ENCODE assay signal across 11 cellular contexts in the genomic region with DNA sequence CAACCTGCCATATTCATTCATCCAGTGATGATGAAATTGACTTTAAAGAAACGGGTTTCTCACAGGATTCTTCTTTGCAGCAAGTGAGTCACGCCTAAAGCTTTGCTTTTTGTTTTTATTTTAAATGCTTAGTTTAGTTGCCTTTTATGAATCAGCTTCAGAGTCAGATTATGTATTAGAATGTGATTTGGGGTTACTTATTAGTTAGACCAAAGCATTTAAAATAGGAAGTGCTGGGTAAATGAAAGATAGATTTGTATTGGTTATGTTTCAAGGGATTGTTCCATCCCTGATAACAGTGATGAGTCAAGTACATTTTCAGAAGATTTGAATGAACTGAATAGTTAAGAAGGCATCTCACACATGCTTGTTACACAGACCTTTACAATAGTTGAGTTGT.
DNase-seq lines count a peak whose midpoint lies in the region; ATAC-seq and TF ChIP-seq lines count a peak whose summit lies in the region.
"Had no signal": no experiment of that assay in that cellular context is flagged by ENCODE, and none has a peak within 500 bp of the region (broad histone marks: within the 10 kb centered on the region; RNA-seq: fewer than 3 reads in every experiment).

No MANE protein-coding gene starts in this region.

- peaks cover 13 to 50% (median 16%) of the 10 kb centered on the region in 3 donors for H3K36me3 ChIP-seq in skeletal muscle tissue (ENCODE audit: control insufficient read depth in 3 of 3, insufficient read depth in 3 of 3, low read length in 3 of 3)

- H3K27ac ChIP-seq in skeletal muscle tissue (ENCODE audit: low read depth, low read length), result peak overlapping the region; percentile 85

- peak overlapping the region in 2 of 3 donors; percentile 17 to 54 for H3K4me3 ChIP-seq in skeletal muscle tissue (ENCODE audit: low read length in 3 of 3)

- no peak for DNase-seq in activated CD8-positive, alpha-beta memory T cell treated with anti-CD3 and anti-CD28 coated beads, Interleukin-2, amount 10 ng/mL, durations not matched to agents 7 days and 5 days
- no peak for DNase-seq in activated CD8-positive, alpha-beta memory T cell treated with anti-CD3 and anti-CD28 coated beads, Interleukin-2, amount 50 U/mL, for 4 hours
- DNase-seq in WTC11 (ENCODE audit: low spot score) (no peak), fibroblast of peridontal ligament (ENCODE audit: extremely low read depth) (peak; percentile 54)
- DNase-seq: GDM1, RPMI8226 had no signal

- no peaks in the 10 kb centered on the region for H3K9me3 Mint-ChIP-seq in activated CD8-positive, alpha-beta memory T cell treated with anti-CD3 and anti-CD28 coated beads, Interleukin-2, amount 10 ng/mL, durations not matched to agents 7 days and 5 days (ENCODE audit: low read depth)
- H3K9me3 Mint-ChIP-seq in WTC11, result no peaks in the 10 kb centered on the region
- H3K9me3 Mint-ChIP-seq: neural crest cell had no signal

- H3K27me3 Mint-ChIP-seq in activated CD8-positive, alpha-beta memory T cell treated with anti-CD3 and anti-CD28 coated beads, Interleukin-2, amount 10 ng/mL, durations not matched to agents 7 days and 5 days, result no peaks in the 10 kb centered on the region
- no peaks in the 10 kb centered on the region for H3K27me3 Mint-ChIP-seq in WTC11 (ENCODE audit: low read depth)

- peaks cover 14% of the 10 kb centered on the region for H3K4me1 Mint-ChIP-seq in activated CD8-positive, alpha-beta memory T cell treated with anti-CD3 and anti-CD28 coated beads, Interleukin-2, amount 10 ng/mL, durations not matched to agents 7 days and 5 days
- H3K4me1 Mint-ChIP-seq in WTC11, result no peaks in the 10 kb centered on the region

- POLR2A ChIA-PET in WTC11 (lab: Charles Lee), result no interaction called here

- H3K27me3 ChIP-seq in skeletal muscle tissue (ENCODE audit: control insufficient read depth in 3 of 3, insufficient read depth in 3 of 3, low read length in 3 of 3), result no peaks in the 10 kb centered on the region

- H3K4me1 ChIP-seq in skeletal muscle tissue (ENCODE audit: control insufficient read depth in 3 of 3, insufficient read depth in 3 of 3, low read length in 3 of 3), result peaks cover 35 to 41% (median 36%) of the 10 kb centered on the region in 3 donors

- H3K9ac ChIP-seq in skeletal muscle tissue (ENCODE audit: low read depth in 1 of 3, low read length in 3 of 3), result peak overlapping the region in 1 of 3 donors; percentile 76

- H3K27ac Mint-ChIP-seq in activated CD8-positive, alpha-beta memory T cell treated with anti-CD3 and anti-CD28 coated beads, Interleukin-2, amount 10 ng/mL, durations not matched to agents 7 days and 5 days, result peak overlapping the region; percentile 18
- 0 out of 2 replicates have a peak overlapping the region, but pooled peaks have one; percentile 60 for H3K27ac Mint-ChIP-seq in WTC11

- H3K36me3 Mint-ChIP-seq in activated CD8-positive, alpha-beta memory T cell treated with anti-CD3 and anti-CD28 coated beads, Interleukin-2, amount 10 ng/mL, durations not matched to agents 7 days and 5 days, result peaks cover 52% of the 10 kb centered on the region
- H3K36me3 Mint-ChIP-seq in WTC11, result peaks cover 58% of the 10 kb centered on the region

- CTCF ChIA-PET in activated CD8-positive, alpha-beta memory T cell treated with anti-CD3 and anti-CD28 coated beads, Interleukin-2, amount 10 ng/mL, durations not matched to agents 7 days and 5 days (lab: Charles Lee), result interaction anchor here (1.1 to 2.3 kb wide), 5 partner anchors 10 to 261 kb away, joined by 4 to 14 read pairs (median 5); no protein-coding TSS in a partner anchor
- CTCF ChIA-PET in WTC11 (lab: Charles Lee), result interaction anchor here (0.9 to 2.6 kb wide), 11 partner anchors 9 to 285 kb away, joined by 3 to 14 read pairs (median 4); no protein-coding TSS in a partner anchor

- no peak for ATAC-seq in activated CD8-positive, alpha-beta memory T cell treated with anti-CD3 and anti-CD28 coated beads, Interleukin-2, amount 10 ng/mL, durations not matched to agents 7 days and 5 days
- ATAC-seq in WTC11, result no peak
- no peak for ATAC-seq in GM21825 (IDR thresholded peaks at IDR 0.05; ENCODE audit: unreplicated experiment)
- no peak for ATAC-seq in GM19463 (IDR thresholded peaks at IDR 0.05; ENCODE audit: unreplicated experiment)
- no peak for ATAC-seq in GM18873 (IDR thresholded peaks at IDR 0.05; ENCODE audit: low FRiP score, unreplicated experiment)

- no peaks in the 10 kb centered on the region for H3K9me3 ChIP-seq in skeletal muscle tissue (ENCODE audit: control insufficient read depth in 3 of 3, low read length in 3 of 3)

- no peak overlapping the region for H3K4me3 Mint-ChIP-seq in activated CD8-positive, alpha-beta memory T cell treated with anti-CD3 and anti-CD28 coated beads, Interleukin-2, amount 10 ng/mL, durations not matched to agents 7 days and 5 days
- H3K4me3 Mint-ChIP-seq in WTC11, result no peak overlapping the region
- H3K4me3 Mint-ChIP-seq: neural crest cell had no signal

- TF ChIP-seq CTCF in WTC11 (IDR thresholded peaks at IDR 0.05), result no peak

TF ChIP-seq in WTC11, 78 proteins besides CTCF, POLR2A, EP300 and RAD21:
- TF ChIP-seq, protein P1, sequence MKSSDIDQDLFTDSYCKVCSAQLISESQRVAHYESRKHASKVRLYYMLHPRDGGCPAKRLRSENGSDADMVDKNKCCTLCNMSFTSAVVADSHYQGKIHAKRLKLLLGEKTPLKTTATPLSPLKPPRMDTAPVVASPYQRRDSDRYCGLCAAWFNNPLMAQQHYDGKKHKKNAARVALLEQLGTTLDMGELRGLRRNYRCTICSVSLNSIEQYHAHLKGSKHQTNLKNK (CRISPR knock-in tag; IDR thresholded peaks at IDR 0.05), result no peak
- TF ChIP-seq GTF2I (CRISPR knock-in tag; conservative IDR thresholded peaks at IDR 0.05) (no peak), TEAD4 (CRISPR knock-in tag; IDR thresholded peaks at IDR 0.05) (no peak), NR1H2 (CRISPR knock-in tag; IDR thresholded peaks at IDR 0.05) (no peak), MYBL2 (CRISPR knock-in tag; IDR thresholded peaks at IDR 0.05) (no peak), RORB (CRISPR knock-in tag; IDR thresholded peaks at IDR 0.05) (no peak)
- TF ChIP-seq, protein P2, sequence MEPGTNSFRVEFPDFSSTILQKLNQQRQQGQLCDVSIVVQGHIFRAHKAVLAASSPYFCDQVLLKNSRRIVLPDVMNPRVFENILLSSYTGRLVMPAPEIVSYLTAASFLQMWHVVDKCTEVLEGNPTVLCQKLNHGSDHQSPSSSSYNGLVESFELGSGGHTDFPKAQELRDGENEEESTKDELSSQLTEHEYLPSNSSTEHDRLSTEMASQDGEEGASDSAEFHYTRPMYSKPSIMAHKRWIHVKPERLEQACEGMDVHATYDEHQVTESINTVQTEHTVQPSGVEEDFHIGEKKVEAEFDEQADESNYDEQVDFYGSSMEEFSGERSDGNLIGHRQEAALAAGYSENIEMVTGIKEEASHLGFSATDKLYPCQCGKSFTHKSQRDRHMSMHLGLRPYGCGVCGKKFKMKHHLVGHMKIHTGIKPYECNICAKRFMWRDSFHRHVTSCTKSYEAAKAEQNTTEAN (CRISPR knock-in tag; IDR thresholded peaks at IDR 0.05), result no peak
- TF ChIP-seq, protein P3, sequence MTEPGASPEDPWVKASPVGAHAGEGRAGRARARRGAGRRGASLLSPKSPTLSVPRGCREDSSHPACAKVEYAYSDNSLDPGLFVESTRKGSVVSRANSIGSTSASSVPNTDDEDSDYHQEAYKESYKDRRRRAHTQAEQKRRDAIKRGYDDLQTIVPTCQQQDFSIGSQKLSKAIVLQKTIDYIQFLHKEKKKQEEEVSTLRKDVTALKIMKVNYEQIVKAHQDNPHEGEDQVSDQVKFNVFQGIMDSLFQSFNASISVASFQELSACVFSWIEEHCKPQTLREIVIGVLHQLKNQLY (CRISPR knock-in tag; IDR thresholded peaks at IDR 0.05), result no peak
